ENCODE assay signal across 1 cellular context in the genomic region with DNA sequence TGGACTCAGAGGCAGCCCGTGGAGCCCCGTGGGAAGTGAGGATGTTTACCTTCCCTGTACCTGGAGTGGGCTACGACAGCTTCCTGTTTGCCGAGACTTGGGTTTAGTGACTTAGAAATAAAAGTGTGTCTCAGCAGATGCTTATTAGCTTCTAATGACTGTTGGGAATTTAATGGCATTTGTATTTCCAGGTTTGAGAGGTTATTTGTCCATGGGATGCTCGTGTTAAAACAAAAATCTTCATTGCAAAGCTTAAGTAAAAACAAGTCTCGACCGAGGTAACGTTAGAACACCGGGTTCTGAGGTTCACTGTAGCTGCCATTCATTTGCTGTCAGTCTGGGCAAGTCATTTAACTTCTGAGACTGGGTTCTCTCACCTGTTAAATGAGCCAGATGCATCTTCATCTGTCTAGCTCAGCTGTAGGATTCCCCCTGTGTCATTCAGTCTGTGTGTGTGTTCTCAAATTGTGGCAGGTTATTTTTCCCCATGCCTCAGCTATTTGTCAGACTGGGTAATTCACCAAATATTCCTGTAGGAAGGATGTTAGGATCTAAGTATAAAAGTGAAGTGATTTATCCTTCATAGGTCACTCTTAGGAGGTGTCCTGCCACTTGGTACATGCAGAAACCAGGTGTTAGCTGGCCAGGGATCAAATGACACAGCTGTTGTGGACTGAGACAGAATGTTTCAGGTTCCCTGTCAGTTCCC.
TF ChIP-seq lines count a peak whose summit lies in the region.

No MANE protein-coding gene starts in this region.

TF ChIP-seq in HepG2, 621 proteins besides CTCF, POLR2A, EP300 and RAD21 (continues in another document):
- TF ChIP-seq, protein P1, sequence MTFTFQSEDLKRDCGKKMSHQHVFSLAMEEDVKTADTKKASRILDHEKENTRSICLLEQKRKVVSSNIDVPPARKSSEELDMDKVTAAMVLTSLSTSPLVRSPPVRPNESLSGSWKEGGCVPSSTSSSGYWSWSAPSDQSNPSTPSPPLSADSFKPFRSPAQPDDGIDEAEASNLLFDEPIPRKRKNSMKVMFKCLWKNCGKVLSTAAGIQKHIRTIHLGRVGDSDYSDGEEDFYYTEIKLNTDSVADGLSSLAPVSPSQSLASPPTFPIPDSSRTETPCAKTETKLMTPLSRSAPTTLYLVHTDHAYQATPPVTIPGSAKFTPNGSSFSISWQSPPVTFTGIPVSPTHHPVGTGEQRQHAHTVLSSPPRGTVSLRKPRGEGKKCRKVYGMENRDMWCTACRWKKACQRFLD (CRISPR knock-in tag; IDR thresholded peaks at IDR 0.05; ENCODE audit: borderline replicate concordance) = peak; percentile 47; the same call in 1 of the 2 replicates
- no peak for TF ChIP-seq ISL2 (CRISPR knock-in tag; IDR thresholded peaks at IDR 0.05)
- TF ChIP-seq HOMEZ (CRISPR knock-in tag; IDR thresholded peaks at IDR 0.05; ENCODE audit: low read depth) = no peak
- TF ChIP-seq ZNF691 (CRISPR knock-in tag; IDR thresholded peaks at IDR 0.05; ENCODE audit: borderline replicate concordance, low read depth) = no peak
- TF ChIP-seq ZFP41 (CRISPR knock-in tag; IDR thresholded peaks at IDR 0.05; ENCODE audit: borderline replicate concordance) = no peak
- TF ChIP-seq ZNF317 (CRISPR knock-in tag; IDR thresholded peaks at IDR 0.05) = 0 out of 2 replicates have a peak, but pooled peaks have one; percentile 36
- 0 out of 2 replicates have a peak, but pooled peaks have one; percentile 12 for TF ChIP-seq GABPA (IDR thresholded peaks at IDR 0.05; ENCODE audit: low read depth, low read length)
- 0 out of 2 replicates have a peak, but pooled peaks have one; percentile 8 for TF ChIP-seq GABPA (CRISPR knock-in tag; IDR thresholded peaks at IDR 0.05; ENCODE audit: low read depth)
- no peak for TF ChIP-seq FOSL2 (CRISPR knock-in tag; IDR thresholded peaks at IDR 0.05)
- TF ChIP-seq HNF1B (CRISPR knock-in tag; IDR thresholded peaks at IDR 0.05) = no peak
- peak; percentile 9 for TF ChIP-seq ASH2L (IDR thresholded peaks at IDR 0.05; ENCODE audit: insufficient read length, low read depth, low read length)
- no peak for TF ChIP-seq ZFAT (CRISPR knock-in tag; conservative IDR thresholded peaks at IDR 0.05)
- no peak for TF ChIP-seq KDM5A (IDR thresholded peaks at IDR 0.05; ENCODE audit: borderline replicate concordance, low read length)
- TF ChIP-seq ZNF292 (CRISPR knock-in tag; IDR thresholded peaks at IDR 0.05; ENCODE audit: borderline replicate concordance, low read depth) = no peak
- no peak for TF ChIP-seq GLI4 (CRISPR knock-in tag; IDR thresholded peaks at IDR 0.05; ENCODE audit: borderline replicate concordance)
- no peak for TF ChIP-seq ZNF335 (CRISPR knock-in tag; IDR thresholded peaks at IDR 0.05)
- 0 out of 2 replicates have a peak, but pooled peaks have one; percentile 31 for TF ChIP-seq ZSCAN12 (CRISPR knock-in tag; IDR thresholded peaks at IDR 0.05)
- peak; percentile 27; the same call in 1 of the 2 replicates for TF ChIP-seq ELF1 (CRISPR knock-in tag; IDR thresholded peaks at IDR 0.05)
- TF ChIP-seq NCOA5 (CRISPR knock-in tag; IDR thresholded peaks at IDR 0.05) = no peak
- TF ChIP-seq SMAD3 (CRISPR knock-in tag; IDR thresholded peaks at IDR 0.05) = 0 out of 2 replicates have a peak, but pooled peaks have one; percentile 1
- no peak for TF ChIP-seq FOXK2 (IDR thresholded peaks at IDR 0.05)
- TF ChIP-seq ZNF501 (CRISPR knock-in tag; IDR thresholded peaks at IDR 0.05) = peak; percentile 17; the same call in 1 of the 2 replicates
- TF ChIP-seq DDIT3 (CRISPR knock-in tag; IDR thresholded peaks at IDR 0.05) = no peak
- peak; percentile 68 for TF ChIP-seq TFAP4 (IDR thresholded peaks at IDR 0.05; ENCODE audit: borderline replicate concordance, low read depth)
- TF ChIP-seq TGIF2 (CRISPR knock-in tag; IDR thresholded peaks at IDR 0.05) = no peak
- TF ChIP-seq FOXA1 (IDR thresholded peaks at IDR 0.05) = no peak
- no peak; the same call in 1 of the 2 replicates for TF ChIP-seq FOXA1 (CRISPR knock-in tag; IDR thresholded peaks at IDR 0.05)
- no peak for TF ChIP-seq ESRRA (CRISPR knock-in tag; IDR thresholded peaks at IDR 0.05; ENCODE audit: low read depth)
- TF ChIP-seq ZNF136 (CRISPR knock-in tag; IDR thresholded peaks at IDR 0.05; ENCODE audit: low read depth) = no peak
- TF ChIP-seq, protein P2, sequence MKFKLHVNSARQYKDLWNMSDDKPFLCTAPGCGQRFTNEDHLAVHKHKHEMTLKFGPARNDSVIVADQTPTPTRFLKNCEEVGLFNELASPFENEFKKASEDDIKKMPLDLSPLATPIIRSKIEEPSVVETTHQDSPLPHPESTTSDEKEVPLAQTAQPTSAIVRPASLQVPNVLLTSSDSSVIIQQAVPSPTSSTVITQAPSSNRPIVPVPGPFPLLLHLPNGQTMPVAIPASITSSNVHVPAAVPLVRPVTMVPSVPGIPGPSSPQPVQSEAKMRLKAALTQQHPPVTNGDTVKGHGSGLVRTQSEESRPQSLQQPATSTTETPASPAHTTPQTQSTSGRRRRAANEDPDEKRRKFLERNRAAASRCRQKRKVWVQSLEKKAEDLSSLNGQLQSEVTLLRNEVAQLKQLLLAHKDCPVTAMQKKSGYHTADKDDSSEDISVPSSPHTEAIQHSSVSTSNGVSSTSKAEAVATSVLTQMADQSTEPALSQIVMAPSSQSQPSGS (CRISPR knock-in tag; IDR thresholded peaks at IDR 0.05) = 0 out of 2 replicates have a peak, but pooled peaks have one; percentile 7
- TF ChIP-seq ISX (CRISPR knock-in tag; conservative IDR thresholded peaks at IDR 0.05) = 0 out of 2 replicates have a peak, but pooled peaks have one; percentile 55
- TF ChIP-seq GZF1 (CRISPR knock-in tag; IDR thresholded peaks at IDR 0.05) = no peak
- no peak for TF ChIP-seq EEA1 (CRISPR knock-in tag; IDR thresholded peaks at IDR 0.05; ENCODE audit: borderline replicate concordance)
- TF ChIP-seq ZFP36L2 (CRISPR knock-in tag; IDR thresholded peaks at IDR 0.05) = no peak
- no peak for TF ChIP-seq ZNF883 (CRISPR knock-in tag; IDR thresholded peaks at IDR 0.05; ENCODE audit: not compliant biosample characterization)
- TF ChIP-seq FUBP1 (CRISPR knock-in tag; IDR thresholded peaks at IDR 0.05; ENCODE audit: borderline replicate concordance) = no peak
- TF ChIP-seq STAT5B (CRISPR knock-in tag; IDR thresholded peaks at IDR 0.05) = no peak
- TF ChIP-seq, protein P3, sequence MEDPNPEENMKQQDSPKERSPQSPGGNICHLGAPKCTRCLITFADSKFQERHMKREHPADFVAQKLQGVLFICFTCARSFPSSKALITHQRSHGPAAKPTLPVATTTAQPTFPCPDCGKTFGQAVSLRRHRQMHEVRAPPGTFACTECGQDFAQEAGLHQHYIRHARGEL (CRISPR knock-in tag; IDR thresholded peaks at IDR 0.05) = no peak
- TF ChIP-seq TAF1 (CRISPR knock-in tag; IDR thresholded peaks at IDR 0.05) = no peak
- no peak for TF ChIP-seq TEAD2 (CRISPR knock-in tag; IDR thresholded peaks at IDR 0.05)
- peak; percentile 13; the same call in 1 of the 2 replicates for TF ChIP-seq ZNF264 (CRISPR knock-in tag; IDR thresholded peaks at IDR 0.05)
- no peak for TF ChIP-seq ZNF282 (IDR thresholded peaks at IDR 0.05; ENCODE audit: partially characterized antibody)
- peak; percentile 62; the same call in 1 of the 2 replicates for TF ChIP-seq ZNF800 (CRISPR knock-in tag; IDR thresholded peaks at IDR 0.05)
- TF ChIP-seq JARID2 (CRISPR knock-in tag; IDR thresholded peaks at IDR 0.05; ENCODE audit: insufficient replicate concordance) = no peak
- TF ChIP-seq MYNN (CRISPR knock-in tag; IDR thresholded peaks at IDR 0.05; ENCODE audit: low read depth) = no peak
- TF ChIP-seq, protein P4, sequence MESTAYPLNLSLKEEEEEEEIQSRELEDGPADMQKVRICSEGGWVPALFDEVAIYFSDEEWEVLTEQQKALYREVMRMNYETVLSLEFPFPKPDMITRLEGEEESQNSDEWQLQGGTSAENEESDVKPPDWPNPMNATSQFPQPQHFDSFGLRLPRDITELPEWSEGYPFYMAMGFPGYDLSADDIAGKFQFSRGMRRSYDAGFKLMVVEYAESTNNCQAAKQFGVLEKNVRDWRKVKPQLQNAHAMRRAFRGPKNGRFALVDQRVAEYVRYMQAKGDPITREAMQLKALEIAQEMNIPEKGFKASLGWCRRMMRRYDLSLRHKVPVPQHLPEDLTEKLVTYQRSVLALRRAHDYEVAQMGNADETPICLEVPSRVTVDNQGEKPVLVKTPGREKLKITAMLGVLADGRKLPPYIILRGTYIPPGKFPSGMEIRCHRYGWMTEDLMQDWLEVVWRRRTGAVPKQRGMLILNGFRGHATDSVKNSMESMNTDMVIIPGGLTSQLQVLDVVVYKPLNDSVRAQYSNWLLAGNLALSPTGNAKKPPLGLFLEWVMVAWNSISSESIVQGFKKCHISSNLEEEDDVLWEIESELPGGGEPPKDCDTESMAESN (CRISPR knock-in tag; conservative IDR thresholded peaks at IDR 0.05) = no peak
- no peak for TF ChIP-seq E2F1 (CRISPR knock-in tag; IDR thresholded peaks at IDR 0.05)
- TF ChIP-seq HDAC1 (CRISPR knock-in tag; IDR thresholded peaks at IDR 0.05) = peak; percentile 0; the same call in 1 of the 2 replicates
- TF ChIP-seq SALL2 (CRISPR knock-in tag; IDR thresholded peaks at IDR 0.05) = no peak
- TF ChIP-seq ZNF326 (CRISPR knock-in tag; IDR thresholded peaks at IDR 0.05; ENCODE audit: borderline replicate concordance) = no peak
- TF ChIP-seq ZBTB38 (CRISPR knock-in tag; IDR thresholded peaks at IDR 0.05) = no peak
